ENCODE assay signal across 8 cellular contexts in genomic region chr1:42456010-42456753, GRCh38.
DNase-seq lines count a peak whose midpoint lies in the region; ATAC-seq and TF ChIP-seq lines count a peak whose summit lies in the region.

Gene PPCS, plus strand, starts transcription at chr1:42456543. Its CDS starts 23 bp downstream, at chr1:42456566.
Gene ZMYND12, minus strand, starts transcription at chr1:42456022. Its CDS starts 25 bp downstream, at chr1:42455997.

- peak; percentile 64 for ATAC-seq in GM18873 (IDR thresholded peaks at IDR 0.05; ENCODE audit: low FRiP score, unreplicated experiment)
- ATAC-seq in HG03135 (IDR thresholded peaks at IDR 0.05; ENCODE audit: unreplicated experiment): peak; percentile 79
- ATAC-seq in activated CD4-positive, CD25-positive, alpha-beta regulatory T cell treated with anti-CD3 and anti-CD28 coated beads, Interleukin-2, amount 50 U/mL, for 24 hours: peak; percentile 93

- no peak for TF ChIP-seq CTCF in AG09309 (IDR thresholded peaks at IDR 0.05; ENCODE audit: control insufficient read depth, insufficient read depth, low read depth, low read length, missing control alignments)

- DNase-seq in AG09309 (ENCODE audit: low read depth) (peak; percentile 48), NCI-H2227 treated with DMSO at 0.1 percent for 48 hours (lab: John Stamatoyannopoulos, UW) (peak; percentile 91), cerebellar cortex (ENCODE audit: low spot score) (peak; percentile 87), kidney glomerular epithelial cell (lab: John Stamatoyannopoulos, UW) (peak; percentile 85)
- DNase-seq in stimulated activated CD4-positive, alpha-beta T cell treated with anti-CD3 and anti-CD28 coated beads, Interleukin-15, amount 100 ng/mL, for 48 hours (ENCODE audit: low read depth in 2 of 2): peak; percentile 89 to 92

- peak within 1 kb of the TSS; percentile 92 for H3K4me3 ChIP-seq in AG09309 (ENCODE audit: control insufficient read depth, low read depth, low read length)

Comparison
In these comparisons a context has a peak if more than half of its experiments do, and no peak if none do; other contexts are left out.
1. Peak in every context shown above with its lines: DNase-seq, ATAC-seq and H3K4me3 ChIP-seq.